In the genomic region with DNA sequence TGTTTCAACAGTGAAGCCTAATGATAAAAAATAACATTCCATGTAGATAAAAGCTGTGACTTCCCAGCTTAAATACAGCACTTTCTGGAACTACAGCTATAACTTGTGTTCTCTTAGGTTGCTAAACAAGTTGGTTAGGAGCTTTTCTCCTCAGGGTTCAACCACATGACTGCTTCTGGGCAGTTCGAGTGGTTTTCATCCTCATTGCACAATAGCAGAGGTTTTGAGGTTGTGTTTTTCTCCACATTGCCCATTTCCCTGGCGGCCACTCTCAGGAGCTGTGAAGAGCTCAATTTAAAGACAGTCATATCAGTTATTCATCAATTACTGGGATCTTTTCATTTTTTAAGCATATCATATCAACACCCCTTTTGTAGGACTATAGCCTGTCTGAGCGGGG, we compare ENCODE assay signal across 12 cellular contexts.
A peak's percentile ranks its signal among the peaks of the same experiment; 100 is the strongest.
DNase-seq lines count a peak whose midpoint lies in the region; ATAC-seq and TF ChIP-seq lines count a peak whose summit lies in the region.
"Had no signal": no experiment of that assay in that cellular context is flagged by ENCODE, and none has a peak within 500 bp of the region (broad histone marks: within the 10 kb centered on the region; RNA-seq: fewer than 3 reads in every experiment).

No MANE protein-coding gene starts in this region.

- no peak for DNase-seq in CD14-positive monocyte (ENCODE audit: low spot score)
- peak; percentile 100 for DNase-seq in amniotic epithelial cell (ENCODE audit: low read depth)
- peak in 2 of 5 donors; percentile 34 to 43 for DNase-seq in heart left ventricle
- DNase-seq in psoas muscle, result peak; percentile 33 to 61
- no peak for DNase-seq in mesenteric fat pad (ENCODE audit: low spot score)
- no peak for DNase-seq in activated CD4-positive, alpha-beta memory T cell treated with anti-CD3 and anti-CD28 coated beads for 36 hours
- DNase-seq in HEK293T (ENCODE audit: extremely low spot score), result no peak
- DNase-seq: activated naive CD4-positive, alpha-beta T cell treated with anti-CD3 and anti-CD28 coated beads for 36 hours; foreskin keratinocyte; NCI-H446; nephron progenitor cell had no signal

- peaks cover 0 to 2% (median 0%) of the 10 kb centered on the region in 7 donors for H3K9me3 Mint-ChIP-seq in CD14-positive monocyte
- H3K9me3 Mint-ChIP-seq in activated CD4-positive, alpha-beta memory T cell treated with anti-CD3 and anti-CD28 coated beads for 36 hours, result no peaks in the 10 kb centered on the region
- H3K9me3 Mint-ChIP-seq: activated naive CD4-positive, alpha-beta T cell treated with anti-CD3 and anti-CD28 coated beads for 36 hours; nephron progenitor cell had no signal

- peaks cover 70% of the 10 kb centered on the region for H3K4me1 Mint-ChIP-seq in CD14-positive monocyte
- H3K4me1 Mint-ChIP-seq in activated CD4-positive, alpha-beta memory T cell treated with anti-CD3 and anti-CD28 coated beads for 36 hours (ENCODE audit: low read depth), result no peaks in the 10 kb centered on the region

- peaks cover 0 to 7% (median 0%) of the 10 kb centered on the region in 3 donors for H3K27me3 Mint-ChIP-seq in CD14-positive monocyte (ENCODE audit: low read depth in 3 of 3)
- H3K27me3 Mint-ChIP-seq in activated CD4-positive, alpha-beta memory T cell treated with anti-CD3 and anti-CD28 coated beads for 36 hours, result peaks cover 13% of the 10 kb centered on the region

- intact Hi-C loops in CD14-positive monocyte (cut with micrococcal nuclease), result loop anchor here in 1 of 2 donors (5.0 kb wide), 2 partner anchors 46 to 101 kb away; partner anchors contain the start of gene CYP1B1
- intact Hi-C loops in heart left ventricle (cut with DNase I), result loop anchor here in 1 of 10 donors (10.0 kb wide), 1 partner anchor 57 kb away; no protein-coding TSS in a partner anchor
- intact Hi-C loops in psoas muscle (cut with DNase I), result no loop called here
- intact Hi-C loops in activated CD4-positive, alpha-beta memory T cell treated with anti-CD3 and anti-CD28 coated beads for 36 hours (cut with micrococcal nuclease), result no loop called here

- POLR2A ChIA-PET in activated CD4-positive, alpha-beta memory T cell treated with anti-CD3 and anti-CD28 coated beads for 36 hours (lab: Charles Lee), result no interaction called here
- POLR2A ChIA-PET in HEK293T (lab: Yijun Ruan, JAX), result no interaction called here

- CTCF ChIA-PET in activated CD4-positive, alpha-beta memory T cell treated with anti-CD3 and anti-CD28 coated beads for 36 hours (lab: Charles Lee), result interaction anchor here (0.6 to 1.0 kb wide), 2 partner anchors 330 to 657 kb away, joined by 3 read pairs; no protein-coding TSS in a partner anchor
- CTCF ChIA-PET in HEK293T (lab: Yijun Ruan, JAX), result interaction anchor here (0.7 kb wide), 1 partner anchor 22 kb away, joined by 3 read pairs; no protein-coding TSS in a partner anchor

- peak overlapping the region in 1 of 2 donors; percentile 72 for H3K4me3 Mint-ChIP-seq in CD14-positive monocyte
- no peak overlapping the region for H3K4me3 Mint-ChIP-seq in activated CD4-positive, alpha-beta memory T cell treated with anti-CD3 and anti-CD28 coated beads for 36 hours
- H3K4me3 Mint-ChIP-seq: activated naive CD4-positive, alpha-beta T cell treated with anti-CD3 and anti-CD28 coated beads for 36 hours; nephron progenitor cell had no signal

- TF ChIP-seq CTCF in CD14-positive monocyte (IDR thresholded peaks at IDR 0.05) (no peak), heart left ventricle (IDR thresholded peaks at IDR 0.05) (no peak), psoas muscle (IDR thresholded peaks at IDR 0.05) (no peak)

- peaks cover 14 to 22% of the 10 kb centered on the region in 2 donors for H3K36me3 Mint-ChIP-seq in CD14-positive monocyte
- no peaks in the 10 kb centered on the region for H3K36me3 Mint-ChIP-seq in activated CD4-positive, alpha-beta memory T cell treated with anti-CD3 and anti-CD28 coated beads for 36 hours

- WGBS in heart left ventricle, 4 donors, result 79 to 84% (median 81%) methylated on average over 3 of the region's 3 CpGs
- WGBS in psoas muscle, 3 donors, result 82 to 90% (median 83%) methylated on average over 3 of the region's 3 CpGs

- H3K4me3 ChIP-seq in heart left ventricle (no peak overlapping the region), psoas muscle (no peak overlapping the region)

- peak overlapping the region; percentile 11 to 86 (median 44) for H3K27ac ChIP-seq in heart left ventricle
- peak overlapping the region; percentile 65 for H3K27ac ChIP-seq in psoas muscle
- H3K27ac ChIP-seq: foreskin keratinocyte had no signal

- H3K9me3 ChIP-seq in heart left ventricle, result no peaks in the 10 kb centered on the region
- H3K9me3 ChIP-seq in psoas muscle, result no peaks in the 10 kb centered on the region

- H3K4me1 ChIP-seq in heart left ventricle, result peaks cover 0 to 59% (median 2%) of the 10 kb centered on the region in 12 donors
- no peaks in the 10 kb centered on the region for H3K4me1 ChIP-seq in psoas muscle

- H3K27ac Mint-ChIP-seq in CD14-positive monocyte, result peak overlapping the region; percentile 93 to 98 (median 95)
- no peak overlapping the region for H3K27ac Mint-ChIP-seq in activated CD4-positive, alpha-beta memory T cell treated with anti-CD3 and anti-CD28 coated beads for 36 hours
- H3K27ac Mint-ChIP-seq: activated naive CD4-positive, alpha-beta T cell treated with anti-CD3 and anti-CD28 coated beads for 36 hours had no signal

- TF ChIP-seq POLR2A in heart left ventricle (IDR thresholded peaks at IDR 0.05), result no peak

- H3K36me3 ChIP-seq in heart left ventricle, result no peaks in the 10 kb centered on the region
- no peaks in the 10 kb centered on the region for H3K36me3 ChIP-seq in psoas muscle (ENCODE audit: insufficient read depth in 1 of 2, low read depth in 1 of 2)

- ATAC-seq in heart left ventricle, result peak; percentile 39 to 70 (median 52)
- ATAC-seq in psoas muscle, result peak; percentile 7 to 62 (median 43)
- no peak for ATAC-seq in GM19455 (IDR thresholded peaks at IDR 0.05; ENCODE audit: unreplicated experiment)
- ATAC-seq: foreskin keratinocyte had no signal

- no peaks in the 10 kb centered on the region for H3K27me3 ChIP-seq in heart left ventricle
- H3K27me3 ChIP-seq in psoas muscle (ENCODE audit: insufficient read depth in 3 of 3, low read length in 2 of 3), result peaks cover 0 to 5% (median 0%) of the 10 kb centered on the region in 3 donors
- H3K27me3 ChIP-seq: foreskin keratinocyte had no signal

TF ChIP-seq in HEK293T, 16 proteins besides CTCF, POLR2A, EP300 and RAD21:
- no peak for TF ChIP-seq HDGF (IDR thresholded peaks at IDR 0.05; ENCODE audit: borderline replicate concordance)
- TF ChIP-seq FOXA1 (IDR thresholded peaks at IDR 0.05), result no peak
- TF ChIP-seq FOXK2 (IDR thresholded peaks at IDR 0.05), result no peak
- no peak for TF ChIP-seq L3MBTL2 (conservative IDR thresholded peaks at IDR 0.05)
- no peak for TF ChIP-seq BHLHE40 (IDR thresholded peaks at IDR 0.05; ENCODE audit: borderline replicate concordance)
- no peak for TF ChIP-seq ARNT (IDR thresholded peaks at IDR 0.05)
- TF ChIP-seq FOXM1 (IDR thresholded peaks at IDR 0.05; ENCODE audit: borderline replicate concordance), result no peak
- TF ChIP-seq SP1 (IDR thresholded peaks at IDR 0.05), result no peak
- TF ChIP-seq PKNOX1 (IDR thresholded peaks at IDR 0.05), result no peak
- no peak for TF ChIP-seq LEF1 (IDR thresholded peaks at IDR 0.05; ENCODE audit: borderline replicate concordance)
- no peak for TF ChIP-seq TARDBP (IDR thresholded peaks at IDR 0.05)
- no peak for TF ChIP-seq ZNF384 (IDR thresholded peaks at IDR 0.05)
- no peak for TF ChIP-seq ELF4 (IDR thresholded peaks at IDR 0.05)
- no peak for TF ChIP-seq SUZ12 (IDR thresholded peaks at IDR 0.05)
- TF ChIP-seq NFRKB (IDR thresholded peaks at IDR 0.05), result no peak
- no peak for TF ChIP-seq CTBP1 (IDR thresholded peaks at IDR 0.05; ENCODE audit: borderline replicate concordance)

Comparison
In these comparisons a context has a peak if more than half of its experiments do, and no peak if none do; other contexts are left out.
1. DNase-seq: peak in amniotic epithelial cell (single experiment) and psoas muscle (2 of 2); none in CD14-positive monocyte (single experiment), mesenteric fat pad (single experiment), activated CD4-positive, alpha-beta memory T cell treated with anti-CD3 and anti-CD28 coated beads for 36 hours (single experiment) and HEK293T (single experiment).